ENCODE assay signal across 10 cellular contexts in genomic region chr12:109358154-109358869, GRCh38. TPM values are rescaled to one million over a fixed set of nuclear protein-coding genes. Genes with fewer than 3 reads are reported as not detected.
A peak's percentile ranks its signal among the peaks of the same experiment; 100 is the strongest.
DNase-seq lines count a peak whose midpoint lies in the region; ATAC-seq and TF ChIP-seq lines count a peak whose summit lies in the region.
"Had no signal": no experiment of that assay in that cellular context is flagged by ENCODE, and none has a peak within 500 bp of the region (broad histone marks: within the 10 kb centered on the region; RNA-seq: fewer than 3 reads in every experiment).

No MANE protein-coding gene starts in this region.

- H4K20me1 ChIP-seq in Karpas-422 (ENCODE audit: insufficient read depth, low read depth, low read length): no peaks in the 10 kb centered on the region

- no peak overlapping the region for H3K27ac Mint-ChIP-seq in CD14-positive monocyte
- no peak overlapping the region for H3K27ac Mint-ChIP-seq in effector memory CD8-positive, alpha-beta T cell
- no peak overlapping the region for H3K27ac Mint-ChIP-seq in naive thymus-derived CD8-positive, alpha-beta T cell
- H3K27ac Mint-ChIP-seq: naive B cell had no signal

- H3K9me3 Mint-ChIP-seq in CD14-positive monocyte: no peaks in the 10 kb centered on the region
- H3K9me3 Mint-ChIP-seq in effector memory CD8-positive, alpha-beta T cell: no peaks in the 10 kb centered on the region
- no peaks in the 10 kb centered on the region for H3K9me3 Mint-ChIP-seq in naive thymus-derived CD8-positive, alpha-beta T cell
- H3K9me3 Mint-ChIP-seq: naive B cell had no signal

- H3K9ac ChIP-seq in Karpas-422 (ENCODE audit: low read length): 0 out of 2 replicates have a peak overlapping the region, but pooled peaks have one; percentile 13

- peak; percentile 68 for ATAC-seq in GM19438 (IDR thresholded peaks at IDR 0.05; ENCODE audit: low read depth, unreplicated experiment)
- ATAC-seq in effector memory CD8-positive, alpha-beta T cell (replicated peaks): no peak
- no peak for ATAC-seq in naive thymus-derived CD8-positive, alpha-beta T cell
- no peak for ATAC-seq in HG03342 (IDR thresholded peaks at IDR 0.05; ENCODE audit: unreplicated experiment)

- TF ChIP-seq CTCF in CD14-positive monocyte (IDR thresholded peaks at IDR 0.05): no peak

- H3K36me3 Mint-ChIP-seq in CD14-positive monocyte: no peaks in the 10 kb centered on the region
- H3K36me3 Mint-ChIP-seq in effector memory CD8-positive, alpha-beta T cell (ENCODE audit: insufficient read depth): no peaks in the 10 kb centered on the region
- no peaks in the 10 kb centered on the region for H3K36me3 Mint-ChIP-seq in naive thymus-derived CD8-positive, alpha-beta T cell
- H3K36me3 Mint-ChIP-seq: naive B cell had no signal

- H3K27ac ChIP-seq in Karpas-422 (ENCODE audit: low read length): no peak overlapping the region

- peak overlapping the region; percentile 37 for H3K4me2 ChIP-seq in Karpas-422 (ENCODE audit: low read depth, low read length, poor library complexity, severe bottlenecking)

- POLR2A ChIA-PET in naive thymus-derived CD8-positive, alpha-beta T cell (lab: Charles Lee): no interaction called here

- H3K4me1 Mint-ChIP-seq in CD14-positive monocyte: peaks cover 4% of the 10 kb centered on the region
- H3K4me1 Mint-ChIP-seq in effector memory CD8-positive, alpha-beta T cell (ENCODE audit: low read depth in 2 of 2): peaks cover 5 to 6% of the 10 kb centered on the region in 2 donors
- peaks cover 0 to 6% (median 2%) of the 10 kb centered on the region in 4 donors for H3K4me1 Mint-ChIP-seq in naive thymus-derived CD8-positive, alpha-beta T cell
- H3K4me1 Mint-ChIP-seq: naive B cell had no signal

- no peaks in the 10 kb centered on the region for H3K4me1 ChIP-seq in Karpas-422 (ENCODE audit: low read length)

- H3K27me3 ChIP-seq in Karpas-422 (ENCODE audit: low read length): no peaks in the 10 kb centered on the region

- H3K79me2 ChIP-seq in Karpas-422 (ENCODE audit: low read length): no peaks in the 10 kb centered on the region

- intact Hi-C loops in CD14-positive monocyte (cut with micrococcal nuclease): no loop called here

- peaks cover 8 to 22% (median 13%) of the 10 kb centered on the region in 3 donors for H3K27me3 Mint-ChIP-seq in CD14-positive monocyte (ENCODE audit: low read depth in 3 of 3)
- H3K27me3 Mint-ChIP-seq in effector memory CD8-positive, alpha-beta T cell: peaks cover 5 to 50% of the 10 kb centered on the region in 2 donors
- H3K27me3 Mint-ChIP-seq in naive thymus-derived CD8-positive, alpha-beta T cell: peaks cover 5 to 27% (median 14%) of the 10 kb centered on the region in 5 donors

- peak overlapping the region; percentile 24 to 77 for H3K4me3 Mint-ChIP-seq in CD14-positive monocyte
- H3K4me3 Mint-ChIP-seq in effector memory CD8-positive, alpha-beta T cell: peak overlapping the region; percentile 40 to 57
- peak overlapping the region in 5 of 10 donors; percentile 15 to 48 (median 34) for H3K4me3 Mint-ChIP-seq in naive thymus-derived CD8-positive, alpha-beta T cell

- H2AFZ ChIP-seq in Karpas-422 (ENCODE audit: low read length): peak overlapping the region; percentile 43; the same call in 1 of the 2 replicates

- DNase-seq in CD14-positive monocyte (ENCODE audit: low spot score): no peak
- DNase-seq in Karpas-422: no peak
- DNase-seq in effector memory CD8-positive, alpha-beta T cell: no peak
- no peak for DNase-seq in NCI-H69 (lab: John Stamatoyannopoulos, UW)
- no peak for DNase-seq in naive thymus-derived CD8-positive, alpha-beta T cell
- no peak for DNase-seq in GM03348 (ENCODE audit: low spot score)
- DNase-seq: naive B cell; stimulated activated naive CD4-positive, alpha-beta T cell treated with Interleukin-2 at 50 U/mL for 16 hours had no signal

- no peaks in the 10 kb centered on the region for H3K9me3 ChIP-seq in Karpas-422 (ENCODE audit: low read length)

- H3K9me2 ChIP-seq in Karpas-422 (replicated peaks; ENCODE audit: insufficient read depth, low read length): no peaks in the 10 kb centered on the region

- no peaks in the 10 kb centered on the region for H3K36me3 ChIP-seq in Karpas-422 (ENCODE audit: insufficient read depth, low read length)

- 0 out of 2 replicates have a peak overlapping the region, but pooled peaks have one; percentile 12 for H3K4me3 ChIP-seq in Karpas-422 (ENCODE audit: low read length)

RNA-seq across cellular contexts. Expression of gene MYO1H, which starts 10.6 kb away (rescaled TPM):
- not detected for polyA plus RNA-seq in CD14-positive monocyte
- not detected in 2 replicates for total RNA-seq in Karpas-422 (2014; rRNA removed; shearing (Covaris generic); ENCODE audit: low replicate concordance)
- total RNA-seq in naive thymus-derived CD8-positive, alpha-beta T cell: not detected
- not detected for polyA plus RNA-seq in naive thymus-derived CD8-positive, alpha-beta T cell

RNA-seq across cellular contexts. Expression of gene FOXN4, which starts 49.2 kb away (rescaled TPM):
- not detected for polyA plus RNA-seq in CD14-positive monocyte
- total RNA-seq in Karpas-422 (2014; rRNA removed; shearing (Covaris generic); ENCODE audit: low replicate concordance): not detected in 2 replicates
- total RNA-seq in naive thymus-derived CD8-positive, alpha-beta T cell: not detected
- polyA plus RNA-seq in naive thymus-derived CD8-positive, alpha-beta T cell: under 1 TPM in 1 of 3 donors, not detected in 2; 0.29 TPM
